9 cellular contexts compared by ENCODE assay signal in genomic region chr4:40205259-40206198, GRCh38. TPM values are rescaled to one million over a fixed set of nuclear protein-coding genes. Genes with fewer than 3 reads are reported as not detected.
DNase-seq lines count a peak whose midpoint lies in the region; ATAC-seq and TF ChIP-seq lines count a peak whose summit lies in the region.
"Had no signal": no experiment of that assay in that cellular context is flagged by ENCODE, and none has a peak within 500 bp of the region (broad histone marks: within the 10 kb centered on the region; RNA-seq: fewer than 3 reads in every experiment).

No MANE protein-coding gene starts in this region.

- H3K27ac ChIP-seq in dorsolateral prefrontal cortex = peak overlapping the region in 36 of 59 donors; percentile 2 to 79 (median 44)
- H3K27ac ChIP-seq: SJSA1 had no signal

- no peak for TF ChIP-seq CTCF in dorsolateral prefrontal cortex (IDR thresholded peaks at IDR 0.05 in 54 of 56, conservative IDR thresholded peaks at IDR 0.05 in 2 of 56; ENCODE audit: low read depth in 1 of 56, partially characterized antibody in 56 of 56)

- peak; percentile 41 for ATAC-seq in HG02571 (IDR thresholded peaks at IDR 0.05; ENCODE audit: unreplicated experiment)

- DNase-seq in MV-4-11 (lab: John Stamatoyannopoulos, UW) (peak; percentile 99), dorsolateral prefrontal cortex (no peak), MG63 (no peak), superior temporal gyrus (ENCODE audit: extremely low spot score) (no peak), NCI-H2196 (lab: John Stamatoyannopoulos, UW; ENCODE audit: unreplicated experiment) (no peak), EL (no peak)

- H3K9me3 ChIP-seq in MG63 = no peaks in the 10 kb centered on the region
- H3K9me3 ChIP-seq: SJSA1 had no signal

- peak; percentile 26 for TF ChIP-seq POLR2A in GM18526 (IDR thresholded peaks at IDR 0.05; ENCODE audit: extremely low read depth, insufficient read length)

- H3K4me3 ChIP-seq in dorsolateral prefrontal cortex (peak overlapping the region in 12 of 59 donors; percentile 1 to 35 (median 16)), MG63 (no peak overlapping the region)
- H3K4me3 ChIP-seq: SJSA1 had no signal

- intact Hi-C loops in dorsolateral prefrontal cortex (cut with DNase I) = no loop called here

- no peaks in the 10 kb centered on the region for H3K36me3 ChIP-seq in MG63
- H3K36me3 ChIP-seq: SJSA1 had no signal

- H3K27me3 ChIP-seq in dorsolateral prefrontal cortex (peaks cover 0 to 3% (median 0%) of the 10 kb centered on the region in 45 donors), MG63 (no peaks in the 10 kb centered on the region)
- H3K27me3 ChIP-seq: SJSA1 had no signal

RNA-seq across cellular contexts. Expression of gene RHOH, which starts 8.7 kb away (rescaled TPM):
- 1 to 10 TPM in 44 of 120 experiments, under 1 TPM in 44, not detected in 32; 0.10 to 3.0 (median 1.00) TPM for total RNA-seq in dorsolateral prefrontal cortex
- not detected in 2 replicates for total RNA-seq in MG63 (2014; rRNA removed; shearing (Covaris generic); ENCODE audit: low replicate concordance)
- total RNA-seq: SJSA1 had no signal
